Comparison of ENCODE assay signal across 9 cellular contexts in the genomic region with DNA sequence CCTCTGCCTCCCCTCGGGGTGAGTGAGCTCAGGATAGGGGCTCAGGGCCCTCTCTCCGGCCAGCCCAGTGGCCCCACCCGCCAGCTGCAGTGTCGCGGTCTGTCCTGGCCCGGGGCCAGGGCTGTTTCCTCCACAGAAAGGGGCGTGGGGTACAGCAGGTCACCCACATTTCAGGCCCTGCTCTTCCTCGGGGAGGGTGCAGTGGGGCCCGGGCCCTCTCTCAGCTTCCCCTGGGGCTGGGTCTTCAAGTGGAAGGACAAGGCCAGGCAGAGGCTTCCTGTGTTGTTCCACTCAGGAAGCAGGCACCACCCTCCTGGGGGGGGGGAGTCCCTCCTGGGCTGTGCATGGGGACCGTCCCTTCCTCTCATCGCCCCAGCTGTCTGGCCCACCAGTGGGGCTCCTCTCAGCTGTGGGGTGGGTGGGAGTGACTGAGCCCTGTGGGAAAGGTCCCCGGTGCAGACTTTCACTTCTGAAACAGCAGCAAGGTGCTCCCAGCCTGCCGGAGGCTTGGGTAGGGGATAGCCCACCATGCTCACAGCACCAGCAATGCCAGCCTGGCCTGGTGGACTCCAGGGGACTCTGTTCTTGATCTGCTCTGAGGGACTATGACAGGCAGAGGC. TPM values are rescaled to one million over a fixed set of nuclear protein-coding genes. Genes with fewer than 3 reads are reported as not detected.
A peak's percentile ranks its signal among the peaks of the same experiment; 100 is the strongest.
DNase-seq lines count a peak whose midpoint lies in the region; ATAC-seq and TF ChIP-seq lines count a peak whose summit lies in the region.
"Had no signal": no experiment of that assay in that cellular context is flagged by ENCODE, and none has a peak within 500 bp of the region (broad histone marks: within the 10 kb centered on the region; RNA-seq: fewer than 3 reads in every experiment).

No MANE protein-coding gene starts in this region.

- no peaks in the 10 kb centered on the region for H3K9me3 Mint-ChIP-seq in activated CD4-positive, alpha-beta T cell treated with anti-CD3 and anti-CD28 coated beads for 36 hours (ENCODE audit: low read depth)
- H3K9me3 Mint-ChIP-seq in nephron progenitor cell, result no peaks in the 10 kb centered on the region

- H3K27ac ChIP-seq in temporal lobe (ENCODE audit: low read depth, low read length), result peak overlapping the region; percentile 56

- POLR2A ChIA-PET in activated CD4-positive, alpha-beta T cell treated with anti-CD3 and anti-CD28 coated beads for 36 hours (lab: Charles Lee), result interaction anchor here (0.5 to 1.3 kb wide), 3 partner anchors 41 to 157 kb away, joined by 3 to 6 read pairs (median 3); a partner anchor contains a TSS

- no peak for TF ChIP-seq CTCF in nephron progenitor cell (IDR thresholded peaks at IDR 0.05)

- ATAC-seq in activated CD4-positive, alpha-beta T cell treated with anti-CD3 and anti-CD28 coated beads for 36 hours, result peak; percentile 27

- H3K27me3 Mint-ChIP-seq in activated CD4-positive, alpha-beta T cell treated with anti-CD3 and anti-CD28 coated beads for 36 hours, result no peaks in the 10 kb centered on the region
- peaks cover 17% of the 10 kb centered on the region for H3K27me3 Mint-ChIP-seq in nephron progenitor cell (ENCODE audit: low read depth, poor library complexity)

- H3K4me3 Mint-ChIP-seq in activated CD4-positive, alpha-beta T cell treated with anti-CD3 and anti-CD28 coated beads for 36 hours, result peak overlapping the region; percentile 92
- H3K4me3 Mint-ChIP-seq in nephron progenitor cell, result no peak overlapping the region

- H3K36me3 Mint-ChIP-seq in activated CD4-positive, alpha-beta T cell treated with anti-CD3 and anti-CD28 coated beads for 36 hours (ENCODE audit: low read depth), result peaks cover 28% of the 10 kb centered on the region
- H3K36me3 Mint-ChIP-seq in nephron progenitor cell (ENCODE audit: low read depth), result no peaks in the 10 kb centered on the region

- in situ Hi-C loops in KBM-7 (cut with MboI; ENCODE audit: low pct_unique_long_range_greater_than_20kb, low sequenced_read_pairs), result no loop called here

- H3K4me1 Mint-ChIP-seq in activated CD4-positive, alpha-beta T cell treated with anti-CD3 and anti-CD28 coated beads for 36 hours, result peaks cover 62% of the 10 kb centered on the region
- H3K4me1 Mint-ChIP-seq in nephron progenitor cell, result peaks cover 45% of the 10 kb centered on the region

- CTCF ChIA-PET in activated CD4-positive, alpha-beta T cell treated with anti-CD3 and anti-CD28 coated beads for 36 hours (lab: Charles Lee), result interaction anchor here (0.9 to 4.4 kb wide), 8 partner anchors 9 to 86 kb away, joined by 3 to 22 read pairs (median 6); no protein-coding TSS in a partner anchor

- H3K27ac Mint-ChIP-seq in activated CD4-positive, alpha-beta T cell treated with anti-CD3 and anti-CD28 coated beads for 36 hours, result peak overlapping the region; percentile 95
- no peak overlapping the region for H3K27ac Mint-ChIP-seq in nephron progenitor cell

- intact Hi-C loops in activated CD4-positive, alpha-beta T cell treated with anti-CD3 and anti-CD28 coated beads for 36 hours (cut with DNase I, micrococcal nuclease), result loop anchor here (1.0 to 10.0 kb wide), 2 partner anchors 118 to 423 kb away; a partner anchor contains a TSS

- peak; percentile 84 for DNase-seq in activated CD4-positive, alpha-beta T cell treated with anti-CD3 and anti-CD28 coated beads for 36 hours
- DNase-seq in activated CD4-positive, alpha-beta T cell treated with anti-CD3 and anti-CD28 coated beads for 1 hour, result no peak
- DNase-seq in activated T-cell treated with anti-CD3 and anti-CD28 coated beads, Interleukin-2, amount 50 U/mL, for 1 hour, result peak; percentile 62
- DNase-seq in left kidney (ENCODE audit: low read depth, low spot score) (peak; percentile 3), nephron progenitor cell (no peak), KBM-7 (no peak), SW480 (ENCODE audit: low spot score) (no peak)

RNA-seq across cellular contexts. Expression of a gene that starts 3.7 kb away (rescaled TPM):
- 10 to 100 TPM; 27.7 to 35.4 TPM for total RNA-seq in activated CD4-positive, alpha-beta T cell treated with anti-CD3 and anti-CD28 coated beads for 36 hours
- total RNA-seq in temporal lobe, result 0.74 TPM
- total RNA-seq: M059J had no signal

RNA-seq across cellular contexts. Expression of a gene that starts 40.7 kb away (rescaled TPM):
- total RNA-seq in activated CD4-positive, alpha-beta T cell treated with anti-CD3 and anti-CD28 coated beads for 36 hours, result 10 to 100 TPM; 52.0 to 62.7 TPM
- total RNA-seq in temporal lobe, result 5.4 TPM

Comparison
In these comparisons a context has a peak if more than half of its experiments do, and no peak if none do; other contexts are left out.
1. DNase-seq: peak in activated CD4-positive, alpha-beta T cell treated with anti-CD3 and anti-CD28 coated beads for 36 hours (single experiment), activated T-cell treated with anti-CD3 and anti-CD28 coated beads, Interleukin-2, amount 50 U/mL, for 1 hour (single experiment) and left kidney (single experiment); none in activated CD4-positive, alpha-beta T cell treated with anti-CD3 and anti-CD28 coated beads for 1 hour (single experiment), nephron progenitor cell (single experiment), KBM-7 (single experiment) and SW480 (single experiment).
2. RNA of a gene that starts 3.7 kb away (total RNA-seq): 27.7 to 35.4 TPM in activated CD4-positive, alpha-beta T cell treated with anti-CD3 and anti-CD28 coated beads for 36 hours; 0.74 TPM in temporal lobe (single experiment); every median in the first group is over 10 times any median in the second.